ENCODE assay signal across 1 cellular context in genomic region chr6:34082348-34082747, GRCh38.
TF ChIP-seq lines count a peak whose summit lies in the region.

No MANE protein-coding gene starts in this region.

TF ChIP-seq in GM23338, 12 proteins besides CTCF, POLR2A, EP300 and RAD21 (continued from another document):
- TF ChIP-seq, protein P1, sequence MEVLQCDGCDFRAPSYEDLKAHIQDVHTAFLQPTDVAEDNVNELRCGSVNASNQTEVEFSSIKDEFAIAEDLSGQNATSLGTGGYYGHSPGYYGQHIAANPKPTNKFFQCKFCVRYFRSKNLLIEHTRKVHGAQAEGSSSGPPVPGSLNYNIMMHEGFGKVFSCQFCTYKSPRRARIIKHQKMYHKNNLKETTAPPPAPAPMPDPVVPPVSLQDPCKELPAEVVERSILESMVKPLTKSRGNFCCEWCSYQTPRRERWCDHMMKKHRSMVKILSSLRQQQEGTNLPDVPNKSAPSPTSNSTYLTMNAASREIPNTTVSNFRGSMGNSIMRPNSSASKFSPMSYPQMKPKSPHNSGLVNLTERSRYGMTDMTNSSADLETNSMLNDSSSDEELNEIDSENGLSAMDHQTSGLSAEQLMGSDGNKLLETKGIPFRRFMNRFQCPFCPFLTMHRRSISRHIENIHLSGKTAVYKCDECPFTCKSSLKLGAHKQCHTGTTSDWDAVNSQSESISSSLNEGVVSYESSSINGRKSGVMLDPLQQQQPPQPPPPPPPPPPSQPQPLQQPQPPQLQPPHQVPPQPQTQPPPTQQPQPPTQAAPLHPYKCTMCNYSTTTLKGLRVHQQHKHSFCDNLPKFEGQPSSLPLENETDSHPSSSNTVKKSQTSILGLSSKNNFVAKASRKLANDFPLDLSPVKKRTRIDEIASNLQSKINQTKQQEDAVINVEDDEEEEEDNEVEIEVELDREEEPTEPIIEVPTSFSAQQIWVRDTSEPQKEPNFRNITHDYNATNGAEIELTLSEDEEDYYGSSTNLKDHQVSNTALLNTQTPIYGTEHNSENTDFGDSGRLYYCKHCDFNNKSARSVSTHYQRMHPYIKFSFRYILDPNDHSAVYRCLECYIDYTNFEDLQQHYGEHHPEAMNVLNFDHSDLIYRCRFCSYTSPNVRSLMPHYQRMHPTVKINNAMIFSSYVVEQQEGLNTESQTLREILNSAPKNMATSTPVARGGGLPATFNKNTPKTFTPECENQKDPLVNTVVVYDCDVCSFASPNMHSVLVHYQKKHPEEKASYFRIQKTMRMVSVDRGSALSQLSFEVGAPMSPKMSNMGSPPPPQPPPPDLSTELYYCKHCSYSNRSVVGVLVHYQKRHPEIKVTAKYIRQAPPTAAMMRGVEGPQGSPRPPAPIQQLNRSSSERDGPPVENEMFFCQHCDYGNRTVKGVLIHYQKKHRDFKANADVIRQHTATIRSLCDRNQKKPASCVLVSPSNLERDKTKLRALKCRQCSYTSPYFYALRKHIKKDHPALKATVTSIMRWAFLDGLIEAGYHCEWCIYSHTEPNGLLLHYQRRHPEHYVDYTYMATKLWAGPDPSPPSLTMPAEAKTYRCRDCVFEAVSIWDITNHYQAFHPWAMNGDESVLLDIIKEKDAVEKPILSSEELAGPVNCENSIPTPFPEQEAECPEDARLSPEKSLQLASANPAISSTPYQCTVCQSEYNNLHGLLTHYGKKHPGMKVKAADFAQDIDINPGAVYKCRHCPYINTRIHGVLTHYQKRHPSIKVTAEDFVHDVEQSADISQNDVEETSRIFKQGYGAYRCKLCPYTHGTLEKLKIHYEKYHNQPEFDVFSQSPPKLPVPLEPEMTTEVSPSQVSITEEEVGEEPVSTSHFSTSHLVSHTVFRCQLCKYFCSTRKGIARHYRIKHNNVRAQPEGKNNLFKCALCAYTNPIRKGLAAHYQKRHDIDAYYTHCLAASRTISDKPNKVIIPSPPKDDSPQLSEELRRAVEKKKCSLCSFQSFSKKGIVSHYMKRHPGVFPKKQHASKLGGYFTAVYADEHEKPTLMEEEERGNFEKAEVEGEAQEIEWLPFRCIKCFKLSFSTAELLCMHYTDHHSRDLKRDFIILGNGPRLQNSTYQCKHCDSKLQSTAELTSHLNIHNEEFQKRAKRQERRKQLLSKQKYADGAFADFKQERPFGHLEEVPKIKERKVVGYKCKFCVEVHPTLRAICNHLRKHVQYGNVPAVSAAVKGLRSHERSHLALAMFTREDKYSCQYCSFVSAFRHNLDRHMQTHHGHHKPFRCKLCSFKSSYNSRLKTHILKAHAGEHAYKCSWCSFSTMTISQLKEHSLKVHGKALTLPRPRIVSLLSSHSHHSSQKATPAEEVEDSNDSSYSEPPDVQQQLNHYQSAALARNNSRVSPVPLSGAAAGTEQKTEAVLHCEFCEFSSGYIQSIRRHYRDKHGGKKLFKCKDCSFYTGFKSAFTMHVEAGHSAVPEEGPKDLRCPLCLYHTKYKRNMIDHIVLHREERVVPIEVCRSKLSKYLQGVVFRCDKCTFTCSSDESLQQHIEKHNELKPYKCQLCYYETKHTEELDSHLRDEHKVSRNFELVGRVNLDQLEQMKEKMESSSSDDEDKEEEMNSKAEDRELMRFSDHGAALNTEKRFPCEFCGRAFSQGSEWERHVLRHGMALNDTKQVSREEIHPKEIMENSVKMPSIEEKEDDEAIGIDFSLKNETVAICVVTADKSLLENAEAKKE (CRISPR knock-in tag; IDR thresholded peaks at IDR 0.05): no peak
- TF ChIP-seq ZNF331 (CRISPR knock-in tag; IDR thresholded peaks at IDR 0.05; ENCODE audit: low read depth) (no peak), STAT1 (IDR thresholded peaks at IDR 0.05; ENCODE audit: unreplicated experiment) (no peak), CREB1 (CRISPR knock-in tag; IDR thresholded peaks at IDR 0.05; ENCODE audit: low read depth) (no peak), POLR2AphosphoS5 (IDR thresholded peaks at IDR 0.05; ENCODE audit: low read depth) (no peak), NANOG (IDR thresholded peaks at IDR 0.05; ENCODE audit: borderline replicate concordance) (no peak), ETS1 (IDR thresholded peaks at IDR 0.05) (no peak), EZH2phosphoT487 (IDR thresholded peaks at IDR 0.05; ENCODE audit: unreplicated experiment) (no peak), ZNF114 (CRISPR knock-in tag; IDR thresholded peaks at IDR 0.05) (no peak), JUNB (IDR thresholded peaks at IDR 0.05; ENCODE audit: unreplicated experiment) (no peak), REST (IDR thresholded peaks at IDR 0.05; ENCODE audit: unreplicated experiment) (no peak)
